ENCODE assay signal across 11 cellular contexts in genomic region chr6:25414755-25415154, GRCh38.
"Had no signal": no experiment of that assay in that cellular context is flagged by ENCODE, and none has a peak within 500 bp of the region (broad histone marks: within the 10 kb centered on the region; RNA-seq: fewer than 3 reads in every experiment).

No MANE protein-coding gene starts in this region.

- H3K36me3 ChIP-seq: lower lobe of right lung, pancreas had no signal

- H3K4me3 Mint-ChIP-seq: activated naive CD4-positive, alpha-beta T cell treated with anti-CD3 and anti-CD28 coated beads for 36 hours; activated naive CD8-positive, alpha-beta T cell treated with anti-CD3 and anti-CD28 coated beads, Interleukin-2, amount 50 U/mL, for 24 hours; immature natural killer cell; stimulated activated naive CD8-positive, alpha-beta T cell treated with anti-CD3 and anti-CD28 coated beads, Interleukin-15, Interleukin-2, amounts not matched to agents 100 ng/mL and 50 ng/mL, for 24 hours had no signal

- H3K27me3 ChIP-seq: pancreas had no signal

- H3K9me3 ChIP-seq: lower lobe of right lung, pancreas had no signal

- H3K27me3 Mint-ChIP-seq: activated naive CD8-positive, alpha-beta T cell treated with anti-CD3 and anti-CD28 coated beads, Interleukin-2, amount 50 U/mL, for 24 hours; stimulated activated naive CD8-positive, alpha-beta T cell treated with anti-CD3 and anti-CD28 coated beads, Interleukin-15, Interleukin-2, amounts not matched to agents 100 ng/mL and 50 ng/mL, for 24 hours had no signal

- DNase-seq: activated CD4-positive, CD25-positive, alpha-beta regulatory T cell treated with anti-CD3 and anti-CD28 coated beads, Interleukin-2, amount 50 U/mL, for 72 hours; activated naive CD4-positive, alpha-beta T cell treated with anti-CD3 and anti-CD28 coated beads for 36 hours; activated naive CD8-positive, alpha-beta T cell treated with anti-CD3 and anti-CD28 coated beads, Interleukin-2, amount 50 U/mL, for 24 hours; head of caudate nucleus; immature natural killer cell; lower lobe of right lung; pancreas had no signal

- H3K27ac Mint-ChIP-seq: activated naive CD4-positive, alpha-beta T cell treated with anti-CD3 and anti-CD28 coated beads for 36 hours; activated naive CD8-positive, alpha-beta T cell treated with anti-CD3 and anti-CD28 coated beads, Interleukin-2, amount 50 U/mL, for 24 hours; activated T-helper 2 cell treated with anti-CD3 and anti-CD28 coated beads, Interferon-gamma antibody, Interleukin-2, Interleukin-4, amounts not matched to agents 10 μg/mL and 5 μg/mL and 100 μg/mL, durations not matched to agents 14 hours and 24 hours and 36 hours; stimulated activated naive CD8-positive, alpha-beta T cell treated with anti-CD3 and anti-CD28 coated beads, Interleukin-15, Interleukin-2, amounts not matched to agents 100 ng/mL and 50 ng/mL, for 24 hours had no signal

- H3K4me3 ChIP-seq: lower lobe of right lung, pancreas, skin epidermis had no signal

- H3K27ac ChIP-seq: epithelial cell of prostate, lower lobe of right lung, pancreas had no signal

- ATAC-seq: activated naive CD8-positive, alpha-beta T cell treated with anti-CD3 and anti-CD28 coated beads, Interleukin-2, amount 50 U/mL, for 24 hours; lower lobe of right lung had no signal

- H3K9me3 Mint-ChIP-seq: activated T-helper 2 cell treated with anti-CD3 and anti-CD28 coated beads, Interferon-gamma antibody, Interleukin-2, Interleukin-4, amounts not matched to agents 10 μg/mL and 5 μg/mL and 100 μg/mL, durations not matched to agents 14 hours and 24 hours and 36 hours; immature natural killer cell had no signal

- H3K36me3 Mint-ChIP-seq: immature natural killer cell had no signal
